In genomic region chr10:128405450-128405849, GRCh38 we compare ENCODE assay signal across 17 cellular contexts.
"Had no signal": no experiment of that assay in that cellular context is flagged by ENCODE, and none has a peak within 500 bp of the region (broad histone marks: within the 10 kb centered on the region; RNA-seq: fewer than 3 reads in every experiment).

No MANE protein-coding gene starts in this region.

- H3K27me3 ChIP-seq: foreskin keratinocyte, left lung had no signal

- ATAC-seq: foreskin keratinocyte, gastroesophageal sphincter, heart right ventricle, left cardiac atrium, left lung, left ventricle myocardium superior, lower lobe of right lung, mucosa of descending colon had no signal

- H3K36me3 ChIP-seq: esophagus muscularis mucosa, gastroesophageal sphincter, heart right ventricle, left lung, lower lobe of right lung had no signal

- DNase-seq: dermis blood vessel endothelial cell; dorsolateral prefrontal cortex; effector CD4-positive, alpha-beta T cell; effector memory CD4-positive, alpha-beta T cell; foreskin keratinocyte; heart right ventricle; hippocampal formation; left cardiac atrium; left lung; left ventricle myocardium superior; lower lobe of right lung; mesenchymal stem cell; mucosa of descending colon; naive B cell had no signal

- H3K4me3 ChIP-seq: coronary artery, dorsolateral prefrontal cortex, esophagus muscularis mucosa, gastroesophageal sphincter, heart right ventricle, left lung, lower lobe of right lung, mucosa of descending colon had no signal

- H3K27ac ChIP-seq: coronary artery, dorsolateral prefrontal cortex, esophagus muscularis mucosa, foreskin keratinocyte, gastroesophageal sphincter, heart right ventricle, left lung, lower lobe of right lung had no signal

- H3K4me1 ChIP-seq: esophagus muscularis mucosa, foreskin keratinocyte, gastroesophageal sphincter, heart right ventricle, left lung, lower lobe of right lung had no signal
